ENCODE assay signal across 9 cellular contexts in the genomic region with DNA sequence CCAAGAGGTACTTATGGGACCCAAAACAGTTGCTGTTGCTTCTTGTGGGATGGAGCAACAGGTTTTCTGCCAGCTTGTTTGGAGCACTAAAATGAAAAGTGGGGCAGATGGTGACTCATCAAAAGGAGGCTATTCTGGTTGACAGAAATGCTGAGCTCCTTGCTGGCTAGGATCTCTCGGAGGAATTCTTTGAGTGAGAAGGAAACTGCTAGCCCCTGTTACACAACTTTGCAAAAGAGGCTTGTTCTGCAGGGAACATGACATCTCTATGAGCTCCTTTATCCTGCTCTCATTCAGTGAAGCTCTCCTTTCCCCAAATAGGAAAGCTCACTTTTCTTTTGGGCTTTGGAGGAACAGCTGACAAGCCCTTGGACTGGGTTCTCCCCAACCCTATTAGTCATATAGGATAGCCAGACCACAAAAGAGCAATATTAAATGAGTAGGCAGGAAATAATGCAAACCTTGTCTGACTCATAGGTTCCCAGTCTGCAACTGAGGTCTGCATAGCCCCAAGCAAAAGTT.
DNase-seq lines count a peak whose midpoint lies in the region; ATAC-seq, FAIRE-seq and TF ChIP-seq lines count a peak whose summit lies in the region.
"Had no signal": no experiment of that assay in that cellular context is flagged by ENCODE, and none has a peak within 500 bp of the region (broad histone marks: within the 10 kb centered on the region; RNA-seq: fewer than 3 reads in every experiment).

No MANE protein-coding gene starts in this region.

- H3K4me1 ChIP-seq in keratinocyte (ENCODE audit: control insufficient read depth, extremely low read depth, insufficient read depth, low read length), result peaks cover 25% of the 10 kb centered on the region

- peaks cover 8% of the 10 kb centered on the region for H3K4me1 Mint-ChIP-seq in activated naive CD8-positive, alpha-beta T cell treated with anti-CD3 and anti-CD28 coated beads, Interleukin-2, amount 50 U/mL, for 24 hours

- no peak overlapping the region for H2AFZ ChIP-seq in keratinocyte (ENCODE audit: control insufficient read depth, low read length)

- H3K9ac ChIP-seq in keratinocyte (ENCODE audit: control insufficient read depth, extremely low read depth, insufficient read depth, low read length), result peak overlapping the region; percentile 13

- H3K9me1 ChIP-seq in keratinocyte (ENCODE audit: control insufficient read depth, extremely low read depth, insufficient read depth, low read length), result no peaks in the 10 kb centered on the region

- DNase-seq in ACHN, result peak; percentile 73
- peak; percentile 93 for DNase-seq in HPDE6-E6E7 (ENCODE audit: extremely low spot score)
- no peak for DNase-seq in activated naive CD8-positive, alpha-beta T cell treated with anti-CD3 and anti-CD28 coated beads, Interleukin-2, amount 50 U/mL, for 24 hours
- DNase-seq in keratinocyte (ENCODE audit: low read depth, low spot score), result peak; percentile 88
- no peak for DNase-seq in mesenteric fat pad (ENCODE audit: low spot score)

- TF ChIP-seq CTCF in keratinocyte (optimal IDR thresholded peaks at IDR 0.05 in 1 of 3, IDR thresholded peaks at IDR 0.05 in 1 of 3, conservative IDR thresholded peaks at IDR 0.05 in 1 of 3; ENCODE audit: extremely low read depth in 1 of 3, insufficient read depth in 2 of 3, low read length in 3 of 3), result no peak

- no peaks in the 10 kb centered on the region for H3K9me3 Mint-ChIP-seq in activated naive CD8-positive, alpha-beta T cell treated with anti-CD3 and anti-CD28 coated beads, Interleukin-2, amount 50 U/mL, for 24 hours
- H3K9me3 Mint-ChIP-seq: IgD-negative memory B cell had no signal

- peak overlapping the region; percentile 65 for H3K27ac ChIP-seq in keratinocyte (ENCODE audit: control insufficient read depth, insufficient read depth, low read length)

- H3K4me3 ChIP-seq in keratinocyte (ENCODE audit: control insufficient read depth in 2 of 3, extremely low read depth in 1 of 3, insufficient read depth in 2 of 3, low read depth in 1 of 3, low read length in 3 of 3), result peak overlapping the region in 2 of 3 experiments; percentile 9 to 37

- no peaks in the 10 kb centered on the region for H3K27me3 ChIP-seq in keratinocyte (ENCODE audit: control insufficient read depth, extremely low read depth, insufficient read depth, low read length)

- no peaks in the 10 kb centered on the region for H4K20me1 ChIP-seq in keratinocyte (ENCODE audit: control insufficient read depth, extremely low read depth, insufficient read depth, low read length)

- no peaks in the 10 kb centered on the region for H3K79me2 ChIP-seq in keratinocyte (ENCODE audit: control insufficient read depth, insufficient read depth, low read length)

- no peaks in the 10 kb centered on the region for H3K9me3 ChIP-seq in keratinocyte (ENCODE audit: control insufficient read depth, low read depth, low read length)

- H3K36me3 Mint-ChIP-seq in activated naive CD8-positive, alpha-beta T cell treated with anti-CD3 and anti-CD28 coated beads, Interleukin-2, amount 50 U/mL, for 24 hours (ENCODE audit: low read depth), result no peaks in the 10 kb centered on the region
- H3K36me3 Mint-ChIP-seq: IgD-negative memory B cell had no signal

- peaks cover 14 to 24% of the 10 kb centered on the region in 2 experiments for H3K36me3 ChIP-seq in keratinocyte (ENCODE audit: control insufficient read depth in 2 of 2, extremely low read depth in 1 of 2, insufficient read depth in 2 of 2, low read length in 2 of 2)

- H3K27ac Mint-ChIP-seq in activated naive CD8-positive, alpha-beta T cell treated with anti-CD3 and anti-CD28 coated beads, Interleukin-2, amount 50 U/mL, for 24 hours, result no peak overlapping the region
- H3K27ac Mint-ChIP-seq: IgD-negative memory B cell had no signal

- peak; percentile 86 for ATAC-seq in activated naive CD8-positive, alpha-beta T cell treated with anti-CD3 and anti-CD28 coated beads, Interleukin-2, amount 50 U/mL, for 24 hours
- ATAC-seq in GM21576 (IDR thresholded peaks at IDR 0.05; ENCODE audit: unreplicated experiment) (no peak), HG03196 (IDR thresholded peaks at IDR 0.05; ENCODE audit: unreplicated experiment) (no peak), HG02885 (IDR thresholded peaks at IDR 0.05; ENCODE audit: poor library complexity, unreplicated experiment) (no peak)

- no peak overlapping the region for H3K4me3 Mint-ChIP-seq in activated naive CD8-positive, alpha-beta T cell treated with anti-CD3 and anti-CD28 coated beads, Interleukin-2, amount 50 U/mL, for 24 hours
- H3K4me3 Mint-ChIP-seq: IgD-negative memory B cell had no signal

- dilution Hi-C loops in keratinocyte (cut with MboI; ENCODE audit: extremely low pct_ligation_motif_present, low sequenced_read_pairs), result no loop called here

- in situ Hi-C loops in ACHN (cut with HindIII; ENCODE audit: low pct_ligation_motif_present, low pct_unique_long_range_greater_than_20kb, low sequenced_read_pairs), result no loop called here

- H3K27me3 Mint-ChIP-seq in activated naive CD8-positive, alpha-beta T cell treated with anti-CD3 and anti-CD28 coated beads, Interleukin-2, amount 50 U/mL, for 24 hours, result peaks cover 2% of the 10 kb centered on the region
- H3K27me3 Mint-ChIP-seq: IgD-negative memory B cell had no signal

- FAIRE-seq in keratinocyte (lab: Jason Lieb, UNC), result peak; percentile 96

- peak overlapping the region; percentile 82 for H3K4me2 ChIP-seq in keratinocyte (ENCODE audit: control insufficient read depth, extremely low read depth, insufficient read depth, low read depth, low read length)

Comparison
In these comparisons a context has a peak if more than half of its experiments do, and no peak if none do; other contexts are left out.
1. DNase-seq: peak in ACHN (single experiment), HPDE6-E6E7 (single experiment) and keratinocyte (single experiment); none in activated naive CD8-positive, alpha-beta T cell treated with anti-CD3 and anti-CD28 coated beads, Interleukin-2, amount 50 U/mL, for 24 hours (single experiment) and mesenteric fat pad (single experiment).